2 cellular contexts compared by ENCODE assay signal in genomic region chr2:126635281-126635680, GRCh38.
TF ChIP-seq lines count a peak whose summit lies in the region.

No MANE protein-coding gene starts in this region.

TF ChIP-seq in IMR-90, 13 proteins besides CTCF, POLR2A, EP300 and RAD21 (continued from another document):
- TF ChIP-seq BHLHE40 (IDR thresholded peaks at IDR 0.05; ENCODE audit: low read depth, low read length) (no peak), SMC3 (IDR thresholded peaks at IDR 0.05; ENCODE audit: low read depth, low read length) (no peak), RFX5 (IDR thresholded peaks at IDR 0.05; ENCODE audit: low read depth, low read length) (no peak)

TF ChIP-seq in SK-N-SH treated with all-trans-retinoic acid at 6 μM for 48 hours, 23 proteins besides CTCF, POLR2A, EP300 and RAD21:
- TF ChIP-seq TSHZ2 (CRISPR knock-in tag; IDR thresholded peaks at IDR 0.05) (no peak), ZFP30 (CRISPR knock-in tag; IDR thresholded peaks at IDR 0.05) (no peak), SNAI2 (CRISPR knock-in tag; IDR thresholded peaks at IDR 0.05) (no peak), CSRNP3 (CRISPR knock-in tag; IDR thresholded peaks at IDR 0.05) (no peak), TOX (CRISPR knock-in tag; IDR thresholded peaks at IDR 0.05; ENCODE audit: borderline replicate concordance) (no peak), GLIS3 (CRISPR knock-in tag; IDR thresholded peaks at IDR 0.05) (no peak), PATZ1 (CRISPR knock-in tag; IDR thresholded peaks at IDR 0.05; ENCODE audit: borderline replicate concordance) (no peak), BACH2 (CRISPR knock-in tag; IDR thresholded peaks at IDR 0.05; ENCODE audit: borderline replicate concordance) (no peak), ZNF70 (CRISPR knock-in tag; IDR thresholded peaks at IDR 0.05) (no peak), ZNF565 (CRISPR knock-in tag; conservative IDR thresholded peaks at IDR 0.05; ENCODE audit: low read depth) (no peak), POU6F1 (CRISPR knock-in tag; IDR thresholded peaks at IDR 0.05; ENCODE audit: borderline replicate concordance, low read depth) (no peak), RARB (CRISPR knock-in tag; IDR thresholded peaks at IDR 0.05) (no peak), ZC3H10 (CRISPR knock-in tag; IDR thresholded peaks at IDR 0.05) (no peak), OSR1 (CRISPR knock-in tag; IDR thresholded peaks at IDR 0.05) (no peak)
